ENCODE assay signal across 8 cellular contexts in genomic region chr13:72781461-72782439, GRCh38. TPM values are rescaled to one million over a fixed set of nuclear protein-coding genes. Genes with fewer than 3 reads are reported as not detected.
DNase-seq lines count a peak whose midpoint lies in the region; TF ChIP-seq lines count a peak whose summit lies in the region.

TSS of gene DIS3 (minus strand) at chr13:72781900. CDS start at chr13:72781832, 68 bp downstream.
TSS of gene PIBF1 (plus strand) at chr13:72782133. CDS start at chr13:72783470, 1,337 bp downstream.

- TF ChIP-seq EP300 in neural cell (conservative IDR thresholded peaks at IDR 0.05; ENCODE audit: poor library complexity, severe bottlenecking) (peak; percentile 57), stomach (IDR thresholded peaks at IDR 0.05) (no peak)

- intact Hi-C loops in stomach (cut with DNase I; ENCODE audit: low total_unique reads): no loop called here

- H2AFZ ChIP-seq in MM.1S (ENCODE audit: low read length): peak within 1 kb of the TSS; percentile 67
- peak within 1 kb of the TSS; percentile 90 for H2AFZ ChIP-seq in neural cell (ENCODE audit: low read depth, low read length)

- H3K36me3 ChIP-seq in HAP-1 (replicated peaks) (peaks cover 31% of the 10 kb centered on the region), MM.1S (replicated peaks; ENCODE audit: insufficient read depth, low read length) (no peaks in the 10 kb centered on the region; the same call in 1 of the 2 replicates), neural cell (ENCODE audit: insufficient read depth, low read length) (peaks cover 4% of the 10 kb centered on the region), stomach (peaks cover 13 to 37% (median 34%) of the 10 kb centered on the region in 4 donors)

- H3K4me2 ChIP-seq in MM.1S (ENCODE audit: low read depth, low read length) (peak within 1 kb of the TSS; percentile 68), neural cell (ENCODE audit: low read length) (peak within 1 kb of the TSS; percentile 85)

- TF ChIP-seq POLR2A in stomach (IDR thresholded peaks at IDR 0.05): peak in 2 of 4 donors; percentile 28 to 33

- H3K27ac ChIP-seq in MM.1S (ENCODE audit: low read length): peak within 1 kb of the TSS; percentile 77; the same call in 1 of the 2 replicates
- H3K27ac ChIP-seq in neural cell (ENCODE audit: low read length): peak within 1 kb of the TSS; percentile 86
- H3K27ac ChIP-seq in stomach: peak within 1 kb of the TSS; percentile 91 to 96 (median 92)

- TF ChIP-seq CTCF in MM.1S (IDR thresholded peaks at IDR 0.05; ENCODE audit: low read length) (no peak), fibroblast of villous mesenchyme (IDR thresholded peaks at IDR 0.05; ENCODE audit: insufficient read depth, low read depth, low read length) (no peak), neural cell (IDR thresholded peaks at IDR 0.05; ENCODE audit: poor library complexity, severe bottlenecking) (peak; percentile 57), stomach (IDR thresholded peaks at IDR 0.05) (no peak)

- TF ChIP-seq RAD21 in neural cell (conservative IDR thresholded peaks at IDR 0.05): no peak

- peaks cover 14% of the 10 kb centered on the region for H3K4me1 ChIP-seq in HAP-1
- peaks cover 8% of the 10 kb centered on the region; the same call in 1 of the 2 replicates for H3K4me1 ChIP-seq in MM.1S (ENCODE audit: low read length)
- peaks cover 22 to 81% (median 52%) of the 10 kb centered on the region in 4 donors for H3K4me1 ChIP-seq in stomach

- H3K4me3 ChIP-seq in HAP-1: peak within 1 kb of the TSS; percentile 76
- peak within 1 kb of the TSS; percentile 84 for H3K4me3 ChIP-seq in MM.1S (ENCODE audit: low read length)
- peak within 1 kb of the TSS; percentile 95 for H3K4me3 ChIP-seq in fibroblast of villous mesenchyme (ENCODE audit: low read depth, low read length)
- H3K4me3 ChIP-seq in neural cell (ENCODE audit: low read length): peak within 1 kb of the TSS; percentile 92
- H3K4me3 ChIP-seq in stomach: peak within 1 kb of the TSS; percentile 94 to 100 (median 96)

- H3K9me2 ChIP-seq in MM.1S (replicated peaks; ENCODE audit: insufficient read depth, low read length) (no peaks in the 10 kb centered on the region), neural cell (ENCODE audit: insufficient read depth, low read length) (no peaks in the 10 kb centered on the region)

- H3K9me3 ChIP-seq in HAP-1: no peaks in the 10 kb centered on the region
- H3K9me3 ChIP-seq in MM.1S (replicated peaks; ENCODE audit: insufficient read depth, low read length): no peaks in the 10 kb centered on the region
- no peaks in the 10 kb centered on the region for H3K9me3 ChIP-seq in neural cell (ENCODE audit: low read length)
- H3K9me3 ChIP-seq in stomach: no peaks in the 10 kb centered on the region

- H3F3A ChIP-seq in MM.1S (ENCODE audit: insufficient read depth, low read length) (no peaks in the 10 kb centered on the region; the same call in 1 of the 2 replicates), neural cell (ENCODE audit: insufficient read depth, low read length, poor library complexity, severe bottlenecking) (peaks cover 5% of the 10 kb centered on the region)

- H4K20me1 ChIP-seq in MM.1S (ENCODE audit: insufficient read depth, low read length) (no peaks in the 10 kb centered on the region), neural cell (ENCODE audit: insufficient read depth) (no peaks in the 10 kb centered on the region)

- H3K9ac ChIP-seq in MM.1S (ENCODE audit: low read length) (peak within 1 kb of the TSS; percentile 76), neural cell (ENCODE audit: low read length) (peak within 1 kb of the TSS; percentile 85)

- in situ Hi-C loops in HAP-1 (cut with MboI; ENCODE audit: low sequenced_read_pairs): no loop called here

- H3K27me3 ChIP-seq in HAP-1 (ENCODE audit: low read depth) (no peaks in the 10 kb centered on the region), MM.1S (replicated peaks; ENCODE audit: insufficient read depth, low read length) (no peaks in the 10 kb centered on the region), neural cell (ENCODE audit: insufficient read depth, low read depth, low read length) (no peaks in the 10 kb centered on the region), stomach (no peaks in the 10 kb centered on the region)

- WGBS in stomach, 5 donors: 0% methylated on average over 54 to 81 of the region's 81 CpGs

- H3K79me2 ChIP-seq in MM.1S (ENCODE audit: low read length): peaks cover 40% of the 10 kb centered on the region
- peaks cover 74% of the 10 kb centered on the region for H3K79me2 ChIP-seq in neural cell (replicated peaks; ENCODE audit: insufficient read depth, low read length)

- peak; percentile 98 for DNase-seq in GDM1 (lab: John Stamatoyannopoulos, UW)
- peak; percentile 95 to 99 for DNase-seq in HAP-1 (ENCODE audit: low spot score in 2 of 2)
- DNase-seq in MM.1S: peak; percentile 94
- DNase-seq in SIG-M5 (lab: John Stamatoyannopoulos, UW): peak; percentile 86
- DNase-seq in activated gamma-delta T cell (lab: John Stamatoyannopoulos, UW): peak; percentile 82
- DNase-seq in fibroblast of villous mesenchyme (ENCODE audit: low read depth): peak; percentile 98
- DNase-seq in stomach: peak; percentile 96

TF ChIP-seq in neural cell, 6 proteins besides CTCF, POLR2A, EP300 and RAD21:
- TF ChIP-seq TAF1 (IDR thresholded peaks at IDR 0.05; ENCODE audit: low read depth) (no peak), EZH2 (IDR thresholded peaks at IDR 0.05; ENCODE audit: borderline replicate concordance, insufficient read depth, low read length, poor library complexity, severe bottlenecking) (no peak), SMC3 (conservative IDR thresholded peaks at IDR 0.05; ENCODE audit: poor library complexity) (peak; percentile 54), MXI1 (conservative IDR thresholded peaks at IDR 0.05; ENCODE audit: poor library complexity, severe bottlenecking) (peak; percentile 92), REST (IDR thresholded peaks at IDR 0.05; ENCODE audit: borderline replicate concordance) (peak; percentile 60), POLR2AphosphoS5 (IDR thresholded peaks at IDR 0.05) (peak; percentile 83)

RNA-seq across cellular contexts. Expression of gene DIS3, which starts in this region (rescaled TPM):
- total RNA-seq in fibroblast of villous mesenchyme: 32.5 and 35.0 TPM in 2 replicates
- polyA plus RNA-seq in neural cell: 41.5 and 46.3 TPM in 2 replicates
- polyA minus RNA-seq in neural cell: 60.6 and 77.3 TPM in 2 replicates
- 10 to 100 TPM in 4 of 5 donors, 1 to 10 TPM in 1; 5.2 to 37.1 (median 15.8) TPM for total RNA-seq in stomach
- 10 to 100 TPM in 1 of 3 donors, 1 to 10 TPM in 2; 5.7 to 11.0 (median 6.8) TPM for polyA plus RNA-seq in stomach

RNA-seq across cellular contexts. Expression of gene PIBF1, which starts in this region (rescaled TPM):
- total RNA-seq in fibroblast of villous mesenchyme (23.5 and 25.0 TPM in 2 replicates), stomach (10 to 100 TPM in 4 of 5 donors, 1 to 10 TPM in 1; 6.1 to 67.6 (median 37.9) TPM)
- polyA plus RNA-seq in neural cell (16.7 and 42.4 TPM in 2 replicates), stomach (10 to 100 TPM in 1 of 3 donors, 1 to 10 TPM in 2; 8.1 to 13.6 (median 9.2) TPM)
- polyA minus RNA-seq in neural cell: 50.2 TPM in 2 replicates

Comparison
In these comparisons a context has a peak if more than half of its experiments do, and no peak if none do; other contexts are left out.
1. Peak in every context shown above with its lines: DNase-seq, H3K4me3 ChIP-seq and H3K27ac ChIP-seq.